18 cellular contexts compared by ENCODE assay signal in genomic region chr2:122422384-122422991, GRCh38.
DNase-seq lines count a peak whose midpoint lies in the region; ATAC-seq and TF ChIP-seq lines count a peak whose summit lies in the region.
"Had no signal": no experiment of that assay in that cellular context is flagged by ENCODE, and none has a peak within 500 bp of the region (broad histone marks: within the 10 kb centered on the region; RNA-seq: fewer than 3 reads in every experiment).

No MANE protein-coding gene starts in this region.

- ATAC-seq in GM19324 (IDR thresholded peaks at IDR 0.05; ENCODE audit: low FRiP score, unreplicated experiment), result no peak
- ATAC-seq: CD8-positive, alpha-beta T cell had no signal

- H3K4me2 ChIP-seq in GM23248 (ENCODE audit: unreplicated experiment), result peak overlapping the region; percentile 48
- H3K4me2 ChIP-seq in trophoblast cell (ENCODE audit: low read length), result no peak overlapping the region

- H2AFZ ChIP-seq in GM23248, result peak overlapping the region; percentile 49; the same call in 1 of the 2 replicates
- no peak overlapping the region for H2AFZ ChIP-seq in trophoblast cell (ENCODE audit: insufficient read depth, low read length, poor library complexity)

- no peak overlapping the region for H3K4ac ChIP-seq in trophoblast cell (ENCODE audit: low read depth, low read length)

- intact Hi-C loops in activated CD4-positive, alpha-beta T cell treated with anti-CD3 and anti-CD28 coated beads, Interleukin-2, amount 10 ng/mL, durations not matched to agents 24 days and 14 days (cut with micrococcal nuclease), result no loop called here
- intact Hi-C loops in adrenal gland (cut with DNase I), result no loop called here
- intact Hi-C loops in activated CD4-positive, alpha-beta memory T cell treated with anti-CD3 and anti-CD28 coated beads for 36 hours (cut with micrococcal nuclease), result no loop called here

- no peak overlapping the region for H2BK12ac ChIP-seq in trophoblast cell (ENCODE audit: low read length)

- 21 to 25% methylated on average over 7 of the region's 7 CpGs for WGBS in GM23248 (ENCODE audit: low coverage in 1 of 2, low lambda C conversion rate in 2 of 2, missing lambda C conversion rate in 2 of 2), 2 experiments
- WGBS in trophoblast cell (ENCODE audit: extremely low coverage, insufficient coverage, insufficient read length), result no CpG with 5 or more reads among the region's 7 CpGs
- WGBS in adrenal gland, 4 donors, result 52 to 63% (median 57%) methylated on average over 7 of the region's 7 CpGs

- H4K20me1 ChIP-seq in GM23248 (ENCODE audit: insufficient read depth), result no peaks in the 10 kb centered on the region

- no peak overlapping the region for H3K18ac ChIP-seq in trophoblast cell (ENCODE audit: low read length)

- H4K91ac ChIP-seq in trophoblast cell (ENCODE audit: low read depth, low read length), result no peak overlapping the region

- no peaks in the 10 kb centered on the region for H3K4me1 Mint-ChIP-seq in activated CD4-positive, alpha-beta T cell treated with anti-CD3 and anti-CD28 coated beads, Interleukin-2, amount 10 ng/mL, durations not matched to agents 24 days and 14 days
- H3K4me1 Mint-ChIP-seq in activated CD4-positive, alpha-beta memory T cell treated with anti-CD3 and anti-CD28 coated beads for 36 hours (ENCODE audit: low read depth), result no peaks in the 10 kb centered on the region
- H3K4me1 Mint-ChIP-seq: CD14-positive monocyte had no signal

- no peaks in the 10 kb centered on the region for H3K36me3 Mint-ChIP-seq in activated CD4-positive, alpha-beta T cell treated with anti-CD3 and anti-CD28 coated beads, Interleukin-2, amount 10 ng/mL, durations not matched to agents 24 days and 14 days (ENCODE audit: low read depth)
- H3K36me3 Mint-ChIP-seq in activated CD4-positive, alpha-beta memory T cell treated with anti-CD3 and anti-CD28 coated beads for 36 hours, result no peaks in the 10 kb centered on the region
- H3K36me3 Mint-ChIP-seq: CD14-positive monocyte; CD8-positive, alpha-beta T cell had no signal

- H3K9me3 Mint-ChIP-seq in activated CD4-positive, alpha-beta T cell treated with anti-CD3 and anti-CD28 coated beads, Interleukin-2, amount 10 ng/mL, durations not matched to agents 24 days and 14 days, result no peaks in the 10 kb centered on the region
- no peaks in the 10 kb centered on the region for H3K9me3 Mint-ChIP-seq in activated CD4-positive, alpha-beta memory T cell treated with anti-CD3 and anti-CD28 coated beads for 36 hours
- H3K9me3 Mint-ChIP-seq: CD8-positive, alpha-beta T cell had no signal

- peaks cover 16% of the 10 kb centered on the region for H3K4me1 ChIP-seq in GM23248 (ENCODE audit: insufficient read depth)
- H3K4me1 ChIP-seq in trophoblast cell (ENCODE audit: control insufficient read depth in 1 of 2, insufficient read depth in 2 of 2, low read length in 2 of 2), result no peaks in the 10 kb centered on the region
- no peaks in the 10 kb centered on the region for H3K4me1 ChIP-seq in adrenal gland (replicated peaks in 1 of 2)

- H3K27me3 Mint-ChIP-seq in activated CD4-positive, alpha-beta T cell treated with anti-CD3 and anti-CD28 coated beads, Interleukin-2, amount 10 ng/mL, durations not matched to agents 24 days and 14 days, result no peaks in the 10 kb centered on the region
- H3K27me3 Mint-ChIP-seq in activated CD4-positive, alpha-beta memory T cell treated with anti-CD3 and anti-CD28 coated beads for 36 hours, result no peaks in the 10 kb centered on the region

- H4K8ac ChIP-seq in trophoblast cell (ENCODE audit: low read depth, low read length), result no peak overlapping the region

- in situ Hi-C loops in GM23248 (cut with MboI), result no loop called here

- no peak overlapping the region for H3K9ac ChIP-seq in GM23248
- peak overlapping the region; percentile 19 for H3K9ac ChIP-seq in trophoblast cell (ENCODE audit: low read length)

- no peaks in the 10 kb centered on the region for H3K27me3 ChIP-seq in GM23248 (replicated peaks; ENCODE audit: insufficient read depth)
- H3K27me3 ChIP-seq in trophoblast cell (ENCODE audit: insufficient read depth, low read length), result no peaks in the 10 kb centered on the region
- H3K27me3 ChIP-seq in adrenal gland, result no peaks in the 10 kb centered on the region

- no peak for TF ChIP-seq CTCF in cardiac fibroblast (IDR thresholded peaks at IDR 0.05; ENCODE audit: low read depth, low read length)
- no peak for TF ChIP-seq CTCF in adrenal gland (IDR thresholded peaks at IDR 0.05)

- H3K27ac ChIP-seq in GM23248 (peak overlapping the region; percentile 67), trophoblast cell (ENCODE audit: low read depth, low read length) (no peak overlapping the region), adrenal gland (no peak overlapping the region)
- H3K27ac ChIP-seq: 22Rv1 had no signal

- H3K23ac ChIP-seq in trophoblast cell (ENCODE audit: low read length), result no peak overlapping the region

- H3K36me3 ChIP-seq in GM23248 (ENCODE audit: low read depth) (no peaks in the 10 kb centered on the region), trophoblast cell (ENCODE audit: control insufficient read depth in 1 of 2, insufficient read depth in 2 of 2, low read length in 2 of 2) (no peaks in the 10 kb centered on the region), adrenal gland (replicated peaks in 1 of 2) (no peaks in the 10 kb centered on the region)

- no peak overlapping the region for H4K12ac ChIP-seq in trophoblast cell (ENCODE audit: low read depth, low read length)

- no peak for TF ChIP-seq POLR2A in adrenal gland (IDR thresholded peaks at IDR 0.05)

- H3K4me3 Mint-ChIP-seq in activated CD4-positive, alpha-beta T cell treated with anti-CD3 and anti-CD28 coated beads, Interleukin-2, amount 10 ng/mL, durations not matched to agents 24 days and 14 days, result no peak overlapping the region
- H3K4me3 Mint-ChIP-seq in activated CD4-positive, alpha-beta memory T cell treated with anti-CD3 and anti-CD28 coated beads for 36 hours, result no peak overlapping the region
- H3K4me3 Mint-ChIP-seq: CD14-positive monocyte; CD8-positive, alpha-beta T cell; HFFc6 had no signal

- POLR2A ChIA-PET in activated CD4-positive, alpha-beta memory T cell treated with anti-CD3 and anti-CD28 coated beads for 36 hours (lab: Charles Lee), result no interaction called here

- no peak overlapping the region for H2BK5ac ChIP-seq in trophoblast cell (ENCODE audit: low read depth, low read length, poor library complexity)

- CTCF ChIA-PET in activated CD4-positive, alpha-beta memory T cell treated with anti-CD3 and anti-CD28 coated beads for 36 hours (lab: Charles Lee), result no interaction called here

- no peaks in the 10 kb centered on the region for H3K79me1 ChIP-seq in trophoblast cell (ENCODE audit: low read length)

- no peak overlapping the region for H3K14ac ChIP-seq in trophoblast cell (ENCODE audit: low read length)

- DNase-seq in activated CD4-positive, alpha-beta T cell treated with anti-CD3 and anti-CD28 coated beads, Interleukin-2, amount 10 ng/mL, durations not matched to agents 24 days and 14 days, result peak; percentile 23
- no peak for DNase-seq in activated CD4-positive, alpha-beta T cell treated with anti-CD3 and anti-CD28 coated beads for 4 hours
- peak; percentile 70 for DNase-seq in GM23248
- DNase-seq in cardiac fibroblast (ENCODE audit: low read depth in 2 of 2), result peak; percentile 36 to 45
- no peak for DNase-seq in trophoblast cell
- no peak for DNase-seq in adrenal gland
- no peak for DNase-seq in activated CD4-positive, alpha-beta memory T cell treated with anti-CD3 and anti-CD28 coated beads for 36 hours
- DNase-seq: ACHN; CD8-positive, alpha-beta T cell; COR-L47; DMS79 treated with DMSO at 0.1 percent for 48 hours; GDM1; HCEC 1CT; HFFc6; IMR-90 had no signal

- peaks cover 6% of the 10 kb centered on the region; the same call in 1 of the 2 replicates for H3F3A ChIP-seq in GM23248 (ENCODE audit: insufficient read depth)

- H3K79me2 ChIP-seq in GM23248 (ENCODE audit: insufficient read depth) (no peaks in the 10 kb centered on the region), trophoblast cell (ENCODE audit: control insufficient read depth, insufficient read depth, low read length, poor library complexity) (no peaks in the 10 kb centered on the region)

- H3K4me3 ChIP-seq in GM23248, result peak overlapping the region; percentile 23; the same call in 1 of the 2 replicates
- H3K4me3 ChIP-seq in cardiac fibroblast (replicated peaks in 1 of 2; ENCODE audit: low read depth in 2 of 2, low read length in 2 of 2), result no peak overlapping the region
- no peak overlapping the region for H3K4me3 ChIP-seq in trophoblast cell (ENCODE audit: low read depth, low read length)
- no peak overlapping the region for H3K4me3 ChIP-seq in adrenal gland

- H3K9me2 ChIP-seq in GM23248 (ENCODE audit: insufficient read depth), result no peaks in the 10 kb centered on the region

- H3K9me3 ChIP-seq in GM23248 (ENCODE audit: low read depth) (no peaks in the 10 kb centered on the region), trophoblast cell (ENCODE audit: insufficient read depth, low read depth, low read length) (no peaks in the 10 kb centered on the region), adrenal gland (replicated peaks in 1 of 3) (no peaks in the 10 kb centered on the region)

- H2AK5ac ChIP-seq in trophoblast cell (ENCODE audit: low read length), result no peak overlapping the region

- H3K27ac Mint-ChIP-seq in activated CD4-positive, alpha-beta T cell treated with anti-CD3 and anti-CD28 coated beads, Interleukin-2, amount 10 ng/mL, durations not matched to agents 24 days and 14 days, result no peak overlapping the region
- H3K27ac Mint-ChIP-seq in activated CD4-positive, alpha-beta memory T cell treated with anti-CD3 and anti-CD28 coated beads for 36 hours, result no peak overlapping the region
- H3K27ac Mint-ChIP-seq: CD14-positive monocyte; CD8-positive, alpha-beta T cell; HFFc6 had no signal

- no peak overlapping the region for H2BK120ac ChIP-seq in trophoblast cell (ENCODE audit: insufficient read depth, low read length, poor library complexity)

Comparison
In these comparisons a context has a peak if more than half of its experiments do, and no peak if none do; other contexts are left out.
1. DNase-seq: peak in activated CD4-positive, alpha-beta T cell treated with anti-CD3 and anti-CD28 coated beads, Interleukin-2, amount 10 ng/mL, durations not matched to agents 24 days and 14 days (single experiment), GM23248 (single experiment) and cardiac fibroblast (2 of 2); none in activated CD4-positive, alpha-beta T cell treated with anti-CD3 and anti-CD28 coated beads for 4 hours (0 of 2), trophoblast cell (0 of 2), adrenal gland (0 of 7) and activated CD4-positive, alpha-beta memory T cell treated with anti-CD3 and anti-CD28 coated beads for 36 hours (single experiment).